In genomic region chr2:163735692-163736432, GRCh38 we compare ENCODE assay signal across 8 cellular contexts. TPM values are rescaled to one million over a fixed set of nuclear protein-coding genes. Genes with fewer than 3 reads are reported as not detected.
DNase-seq lines count a peak whose midpoint lies in the region; ATAC-seq, FAIRE-seq and TF ChIP-seq lines count a peak whose summit lies in the region.

Gene FIGN (minus strand): TSS chr2:163736008. CDS start chr2:163734927, 1,081 bp downstream.

- H3K4me1 ChIP-seq in heart right ventricle (peaks cover 0 to 10% (median 0%) of the 10 kb centered on the region in 9 donors), pancreas (peaks cover 4 to 14% (median 10%) of the 10 kb centered on the region in 3 donors)

- no peaks in the 10 kb centered on the region for H3K9me3 ChIP-seq in heart right ventricle
- H3K9me3 ChIP-seq in pancreas = no peaks in the 10 kb centered on the region

- 0 to 1% methylated on average over 31 to 54 of the region's 54 CpGs for WGBS in heart right ventricle, 2 donors
- WGBS in pancreas, 2 donors = 0 to 1% methylated on average over 43 to 54 of the region's 54 CpGs

- TF ChIP-seq CTCF in heart right ventricle (IDR thresholded peaks at IDR 0.05) (no peak), pancreas (IDR thresholded peaks at IDR 0.05) (no peak)

- H3K36me3 ChIP-seq in heart right ventricle (no peaks in the 10 kb centered on the region), pancreas (no peaks in the 10 kb centered on the region)

- H3K4me3 ChIP-seq in heart right ventricle = peak within 1 kb of the TSS; percentile 46 to 74 (median 72)
- peak within 1 kb of the TSS; percentile 57 to 82 (median 79) for H3K4me3 ChIP-seq in pancreas

- peak; percentile 83 to 95 (median 87) for ATAC-seq in heart right ventricle
- ATAC-seq in pancreas = peak; percentile 78 to 86 (median 82)
- no peak for ATAC-seq in HG03378 (IDR thresholded peaks at IDR 0.05; ENCODE audit: unreplicated experiment)
- no peak for ATAC-seq in GM21528 (IDR thresholded peaks at IDR 0.05; ENCODE audit: low FRiP score, unreplicated experiment)

- peak; percentile 49 for DNase-seq in DMS79 (lab: John Stamatoyannopoulos, UW)
- DNase-seq in NCI-H187 (lab: John Stamatoyannopoulos, UW) = peak; percentile 32 to 55
- DNase-seq in amygdala (lab: John Stamatoyannopoulos, UW) = peak in 53 of 56 donors; percentile 10 to 89 (median 69)
- DNase-seq in heart right ventricle = peak; percentile 77
- DNase-seq in pancreas = peak; percentile 73 to 87 (median 81)
- DNase-seq in cortex of kidney (lab: John Stamatoyannopoulos, UW) = no peak

- no peak for FAIRE-seq in pancreas (lab: Jason Lieb, UNC)

- peak within 1 kb of the TSS; percentile 81 to 96 (median 94) for H3K27ac ChIP-seq in heart right ventricle
- peak within 1 kb of the TSS; percentile 82 to 92 (median 84) for H3K27ac ChIP-seq in pancreas

- intact Hi-C loops in heart right ventricle (cut with DNase I) (loop anchor here in 6 of 10 donors (2.0 to 10.0 kb wide), 12 partner anchors 66 to 391 kb away; no protein-coding TSS in a partner anchor), pancreas (cut with DNase I) (no loop called here)

- H3K27me3 ChIP-seq in heart right ventricle (peaks cover 0 to 30% (median 0%) of the 10 kb centered on the region in 7 donors), pancreas (no peaks in the 10 kb centered on the region)

RNA-seq across cellular contexts. Expression of gene FIGN, which starts in this region (rescaled TPM):
- total RNA-seq in heart right ventricle = 10 to 100 TPM in 9 of 10 donors, 1 to 10 TPM in 1; 10.0 to 17.0 (median 12.2) TPM
- polyA plus RNA-seq in heart right ventricle = 1 to 10 TPM; 2.1 to 7.2 TPM
- total RNA-seq in pancreas = 1 to 10 TPM; 3.3 to 8.5 (median 4.6) TPM
- 1 to 10 TPM; 1.5 to 2.1 TPM for polyA plus RNA-seq in pancreas

Comparison
In these comparisons a context has a peak if more than half of its experiments do, and no peak if none do; other contexts are left out.
1. ATAC-seq: peak in heart right ventricle (8 of 8) and pancreas (4 of 4); none in HG03378 (single experiment) and GM21528 (single experiment).
2. intact Hi-C loops: an anchor here in heart right ventricle (2.0 to 10.0 kb wide); none called in pancreas.